Comparison of ENCODE assay signal across 8 cellular contexts in genomic region chr9:104394901-104395300, GRCh38.
A peak's percentile ranks its signal among the peaks of the same experiment; 100 is the strongest.
DNase-seq lines count a peak whose midpoint lies in the region; TF ChIP-seq lines count a peak whose summit lies in the region.
"Not testable (repeated sequence)": the region's sequence is repeated elsewhere in the genome, so short reads cannot be mapped to it uniquely, and the experiment has no call there.

No MANE protein-coding gene starts in this region.

- CTCF ChIA-PET in HEK293 (lab: Yijun Ruan, JAX): interaction anchor here (1.0 kb wide), 1 partner anchor 605 kb away, joined by 3 read pairs; no protein-coding TSS in a partner anchor
- CTCF ChIA-PET in activated naive CD4-positive, alpha-beta T cell treated with anti-CD3 and anti-CD28 coated beads for 36 hours (lab: Charles Lee): not testable (repeated sequence)

- not testable (repeated sequence) for H3K23ac ChIP-seq in mesendoderm (ENCODE audit: low read length)

- TF ChIP-seq CTCF in 22Rv1 (IDR thresholded peaks at IDR 0.05) (peak; percentile 17; the same call in 1 of the 2 replicates), fibroblast of mammary gland (conservative IDR thresholded peaks at IDR 0.05; ENCODE audit: control insufficient read depth, insufficient read depth, low read depth, low read length) (peak; percentile 2)
- not testable (repeated sequence) for TF ChIP-seq CTCF in HEK293 (tag by site-specific recombination; IDR thresholded peaks at IDR 0.05)

- not testable (repeated sequence) for H3K4me1 Mint-ChIP-seq in activated naive CD4-positive, alpha-beta T cell treated with anti-CD3 and anti-CD28 coated beads for 36 hours (ENCODE audit: low read depth)

- not testable (repeated sequence) for H3K9me3 Mint-ChIP-seq in activated naive CD4-positive, alpha-beta T cell treated with anti-CD3 and anti-CD28 coated beads for 36 hours

- not testable (repeated sequence) for H3K79me1 ChIP-seq in mesendoderm (ENCODE audit: low read length)

- in situ Hi-C loops in SK-MEL-5 (cut with HindIII; ENCODE audit: low pct_unique_long_range_greater_than_20kb, low sequenced_read_pairs): not testable (repeated sequence)

- H3K36me3 ChIP-seq in HEK293 (ENCODE audit: control insufficient read depth in 2 of 2, insufficient read depth in 1 of 2, low read length in 2 of 2); mesendoderm (ENCODE audit: control insufficient read depth, insufficient read depth, low read length): not testable (repeated sequence)

- not testable (repeated sequence) for H2BK5ac ChIP-seq in mesendoderm (ENCODE audit: low read length)

- H3K79me2 ChIP-seq in mesendoderm (ENCODE audit: control insufficient read depth, insufficient read depth, low read length): not testable (repeated sequence)

- H3K27me3 ChIP-seq in mesendoderm (ENCODE audit: insufficient read depth, low read length, poor library complexity): not testable (repeated sequence)

- not testable (repeated sequence) for H3K4me1 ChIP-seq in HEK293 (ENCODE audit: control insufficient read depth, insufficient read depth, low read length); mesendoderm (ENCODE audit: control insufficient read depth, low read depth, low read length)

- H4K8ac ChIP-seq in mesendoderm (ENCODE audit: low read depth, low read length): not testable (repeated sequence)

- H3K27me3 Mint-ChIP-seq in activated naive CD4-positive, alpha-beta T cell treated with anti-CD3 and anti-CD28 coated beads for 36 hours (ENCODE audit: low read depth): not testable (repeated sequence)

- intact Hi-C loops in activated naive CD4-positive, alpha-beta T cell treated with anti-CD3 and anti-CD28 coated beads for 36 hours (cut with micrococcal nuclease): not testable (repeated sequence)

- H2BK15ac ChIP-seq in mesendoderm (replicated peaks; ENCODE audit: low read depth): not testable (repeated sequence)

- H3K4me3 ChIP-seq in HEK293 (ENCODE audit: low read depth, low read length); fibroblast of mammary gland (ENCODE audit: control insufficient read depth, low read depth, low read length); mesendoderm (ENCODE audit: low read length): not testable (repeated sequence)

- H3K4ac ChIP-seq in mesendoderm (ENCODE audit: low read depth, low read length): not testable (repeated sequence)

- H3K27ac Mint-ChIP-seq in activated naive CD4-positive, alpha-beta T cell treated with anti-CD3 and anti-CD28 coated beads for 36 hours: not testable (repeated sequence)

- not testable (repeated sequence) for H3K56ac ChIP-seq in mesendoderm (ENCODE audit: low read length)

- not testable (repeated sequence) for H2AK5ac ChIP-seq in mesendoderm (ENCODE audit: low read length)

- peak; percentile 46 for DNase-seq in ELR (ENCODE audit: low read depth)
- DNase-seq in NCI-H82 (lab: John Stamatoyannopoulos, UW): peak; percentile 36
- peak; percentile 66 for DNase-seq in SK-MEL-5 (ENCODE audit: low read depth, low spot score)
- DNase-seq in activated naive CD4-positive, alpha-beta T cell treated with anti-CD3 and anti-CD28 coated beads for 36 hours: peak; percentile 6
- peak; percentile 3 for DNase-seq in fibroblast of mammary gland (ENCODE audit: low read depth)
- DNase-seq in mesendoderm: peak; percentile 50

- not testable (repeated sequence) for H3K18ac ChIP-seq in mesendoderm (ENCODE audit: low read length)

- H2BK120ac ChIP-seq in mesendoderm (ENCODE audit: low read depth, low read length): not testable (repeated sequence)

- not testable (repeated sequence) for H3K36me3 Mint-ChIP-seq in activated naive CD4-positive, alpha-beta T cell treated with anti-CD3 and anti-CD28 coated beads for 36 hours (ENCODE audit: low read depth)

- not testable (repeated sequence) for H3K9ac ChIP-seq in mesendoderm (ENCODE audit: low read length)

- H3K4me3 Mint-ChIP-seq in activated naive CD4-positive, alpha-beta T cell treated with anti-CD3 and anti-CD28 coated beads for 36 hours: not testable (repeated sequence)

- not testable (repeated sequence) for H3K27ac ChIP-seq in 22Rv1; HEK293 (ENCODE audit: extremely low read depth, low read depth, low read length); mesendoderm (ENCODE audit: low read depth, low read length)

- POLR2A ChIA-PET in HEK293 (lab: Yijun Ruan, JAX): not testable (repeated sequence)

- not testable (repeated sequence) for H3K4me2 ChIP-seq in mesendoderm (ENCODE audit: low read length)

- WGBS in mesendoderm (ENCODE audit: extremely low coverage, insufficient coverage, low lambda C conversion rate): no CpG with 5 or more reads among the region's 10 CpGs

- not testable (repeated sequence) for H3K9me3 ChIP-seq in HEK293 (ENCODE audit: control insufficient read depth, insufficient read depth, low read depth, low read length)

- H4K5ac ChIP-seq in mesendoderm (ENCODE audit: low read length): not testable (repeated sequence)

TF ChIP-seq in HEK293, 187 proteins besides CTCF, POLR2A, EP300 and RAD21:
- TF ChIP-seq ZNF654 (tag by site-specific recombination; IDR thresholded peaks at IDR 0.05; ENCODE audit: low read depth): 0 out of 2 replicates have a peak, but pooled peaks have one; percentile 7
TF ChIP-seq in HEK293: peak in this region for 1; not testable (repeated sequence) for 186.

Comparison
In these comparisons a context has a peak if more than half of its experiments do, and no peak if none do; other contexts are left out.
1. DNase-seq: peak in every context shown above with its lines; median percentile 66 in SK-MEL-5; 50 in mesendoderm; 46 in ELR; 36 in NCI-H82; 6 in activated naive CD4-positive, alpha-beta T cell treated with anti-CD3 and anti-CD28 coated beads for 36 hours; 3 in fibroblast of mammary gland.